In genomic region chr19:10921199-10921879, GRCh38 we compare ENCODE assay signal across 1 cellular context.
TF ChIP-seq lines count a peak whose summit lies in the region.

No MANE protein-coding gene starts in this region.

TF ChIP-seq in IMR-90, 13 proteins besides CTCF, POLR2A, EP300 and RAD21:
- TF ChIP-seq BHLHE40 (IDR thresholded peaks at IDR 0.05; ENCODE audit: low read depth, low read length) (no peak), MAFK (IDR thresholded peaks at IDR 0.05; ENCODE audit: low read depth, low read length) (no peak), ELK1 (IDR thresholded peaks at IDR 0.05; ENCODE audit: borderline replicate concordance, low read depth, low read length) (no peak)
